Comparison of ENCODE assay signal across 2 cellular contexts in genomic region chr1:179952181-179952580, GRCh38.
TF ChIP-seq lines count a peak whose summit lies in the region.

No MANE protein-coding gene starts in this region.

TF ChIP-seq in K562, 482 proteins besides CTCF, POLR2A, EP300 and RAD21 (continued from another document):
- no peak for TF ChIP-seq COPS2 (conservative IDR thresholded peaks at IDR 0.05)
- no peak for TF ChIP-seq BRD4 (IDR thresholded peaks at IDR 0.05)
- TF ChIP-seq DLX4 (CRISPR knock-in tag; IDR thresholded peaks at IDR 0.05) = no peak
- TF ChIP-seq, protein P1, sequence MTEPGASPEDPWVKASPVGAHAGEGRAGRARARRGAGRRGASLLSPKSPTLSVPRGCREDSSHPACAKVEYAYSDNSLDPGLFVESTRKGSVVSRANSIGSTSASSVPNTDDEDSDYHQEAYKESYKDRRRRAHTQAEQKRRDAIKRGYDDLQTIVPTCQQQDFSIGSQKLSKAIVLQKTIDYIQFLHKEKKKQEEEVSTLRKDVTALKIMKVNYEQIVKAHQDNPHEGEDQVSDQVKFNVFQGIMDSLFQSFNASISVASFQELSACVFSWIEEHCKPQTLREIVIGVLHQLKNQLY (CRISPR knock-in tag; conservative IDR thresholded peaks at IDR 0.05) = no peak

TF ChIP-seq in SK-N-SH treated with all-trans-retinoic acid at 6 μM for 48 hours, 23 proteins besides CTCF, POLR2A, EP300 and RAD21 (continued from another document):
- TF ChIP-seq ZNF565 (CRISPR knock-in tag; conservative IDR thresholded peaks at IDR 0.05; ENCODE audit: low read depth) = no peak
- no peak for TF ChIP-seq OSR1 (CRISPR knock-in tag; IDR thresholded peaks at IDR 0.05)
- no peak for TF ChIP-seq POU6F1 (CRISPR knock-in tag; IDR thresholded peaks at IDR 0.05; ENCODE audit: borderline replicate concordance, low read depth)
- no peak for TF ChIP-seq GLIS3 (CRISPR knock-in tag; IDR thresholded peaks at IDR 0.05)
